ENCODE assay signal across 9 cellular contexts in genomic region chr2:137964066-137964858, GRCh38. TPM values are rescaled to one million over a fixed set of nuclear protein-coding genes. Genes with fewer than 3 reads are reported as not detected.
DNase-seq lines count a peak whose midpoint lies in the region; ATAC-seq and TF ChIP-seq lines count a peak whose summit lies in the region.
"Had no signal": no experiment of that assay in that cellular context is flagged by ENCODE, and none has a peak within 500 bp of the region (broad histone marks: within the 10 kb centered on the region; RNA-seq: fewer than 3 reads in every experiment).

HNMT (plus strand) TSS chr2:137964473; CDS start chr2:137964492, 19 bp downstream.

- DNase-seq in HFFc6 (peak; percentile 52), UCSD-AML1 (lab: John Stamatoyannopoulos, UW; ENCODE audit: unreplicated experiment) (peak; percentile 25), occipital lobe (lab: John Stamatoyannopoulos, UW) (peak; percentile 38), 8988T (no peak)
- DNase-seq in activated CD4-positive, alpha-beta T cell treated with anti-CD3 and anti-CD28 coated beads, Interleukin-2, amount 10 ng/mL, durations not matched to agents 7 days and 5 days, result no peak
- DNase-seq: activated B cell treated with CpG ODN at 0.5 μM for 24 hours had no signal

- peaks cover 2% of the 10 kb centered on the region; the same call in 1 of the 2 replicates for H3K27me3 Mint-ChIP-seq in HFFc6 (ENCODE audit: insufficient read depth)
- peaks cover 2% of the 10 kb centered on the region for H3K27me3 Mint-ChIP-seq in activated CD4-positive, alpha-beta T cell treated with anti-CD3 and anti-CD28 coated beads, Interleukin-2, amount 10 ng/mL, durations not matched to agents 7 days and 5 days

- ATAC-seq in gastroesophageal sphincter (peak; percentile 68), HG02678 (IDR thresholded peaks at IDR 0.05; ENCODE audit: unreplicated experiment) (no peak), GM19452 (IDR thresholded peaks at IDR 0.05; ENCODE audit: unreplicated experiment) (no peak)

- no peaks in the 10 kb centered on the region for H3K9me3 Mint-ChIP-seq in HFFc6
- H3K9me3 Mint-ChIP-seq in activated CD4-positive, alpha-beta T cell treated with anti-CD3 and anti-CD28 coated beads, Interleukin-2, amount 10 ng/mL, durations not matched to agents 7 days and 5 days, result peaks cover 2% of the 10 kb centered on the region
- H3K9me3 Mint-ChIP-seq: activated B cell treated with CpG ODN at 0.5 μM for 24 hours had no signal

- H3K27me3 ChIP-seq in gastroesophageal sphincter, result no peaks in the 10 kb centered on the region

- 12 to 17% methylated on average over 12 to 14 of the region's 15 CpGs for WGBS in gastroesophageal sphincter (ENCODE audit: low coverage in 1 of 2), 2 donors

- POLR2A ChIA-PET in activated CD4-positive, alpha-beta T cell treated with anti-CD3 and anti-CD28 coated beads, Interleukin-2, amount 10 ng/mL, durations not matched to agents 7 days and 5 days (lab: Charles Lee), result no interaction called here

- peak within 1 kb of the TSS; percentile 78 to 91 (median 82) for H3K27ac ChIP-seq in gastroesophageal sphincter

- H3K27ac Mint-ChIP-seq in HFFc6, result peak within 1 kb of the TSS; percentile 52; the same call in 1 of the 2 replicates
- H3K27ac Mint-ChIP-seq in activated CD4-positive, alpha-beta T cell treated with anti-CD3 and anti-CD28 coated beads, Interleukin-2, amount 10 ng/mL, durations not matched to agents 7 days and 5 days, result no peak within 1 kb of the TSS
- H3K27ac Mint-ChIP-seq: activated B cell treated with CpG ODN at 0.5 μM for 24 hours had no signal

- CTCF ChIA-PET in activated CD4-positive, alpha-beta T cell treated with anti-CD3 and anti-CD28 coated beads, Interleukin-2, amount 10 ng/mL, durations not matched to agents 7 days and 5 days (lab: Charles Lee), result no interaction called here

- H3K36me3 ChIP-seq in gastroesophageal sphincter, result no peaks in the 10 kb centered on the region

- H3K4me3 ChIP-seq in gastroesophageal sphincter, result peak within 1 kb of the TSS; percentile 51 to 98

- H3K36me3 Mint-ChIP-seq in HFFc6 (ENCODE audit: low read depth), result no peaks in the 10 kb centered on the region
- H3K36me3 Mint-ChIP-seq in activated CD4-positive, alpha-beta T cell treated with anti-CD3 and anti-CD28 coated beads, Interleukin-2, amount 10 ng/mL, durations not matched to agents 7 days and 5 days (ENCODE audit: low read depth), result no peaks in the 10 kb centered on the region

- H3K4me1 ChIP-seq in gastroesophageal sphincter, result peaks cover 0 to 14% (median 5%) of the 10 kb centered on the region in 3 donors

- TF ChIP-seq EP300 in gastroesophageal sphincter (IDR thresholded peaks at IDR 0.05), result no peak

- peaks cover 21% of the 10 kb centered on the region; the same call in 1 of the 2 replicates for H3K4me1 Mint-ChIP-seq in HFFc6 (ENCODE audit: low read depth)
- H3K4me1 Mint-ChIP-seq in activated CD4-positive, alpha-beta T cell treated with anti-CD3 and anti-CD28 coated beads, Interleukin-2, amount 10 ng/mL, durations not matched to agents 7 days and 5 days, result no peaks in the 10 kb centered on the region
- H3K4me1 Mint-ChIP-seq: activated B cell treated with CpG ODN at 0.5 μM for 24 hours had no signal

- peak within 1 kb of the TSS; percentile 72 for H3K4me3 Mint-ChIP-seq in HFFc6
- no peak within 1 kb of the TSS for H3K4me3 Mint-ChIP-seq in activated CD4-positive, alpha-beta T cell treated with anti-CD3 and anti-CD28 coated beads, Interleukin-2, amount 10 ng/mL, durations not matched to agents 7 days and 5 days
- H3K4me3 Mint-ChIP-seq: activated B cell treated with CpG ODN at 0.5 μM for 24 hours had no signal

- TF ChIP-seq CTCF in HFFc6 (IDR thresholded peaks at IDR 0.05) (no peak), gastroesophageal sphincter (IDR thresholded peaks at IDR 0.05) (no peak)

- H3K9me3 ChIP-seq in gastroesophageal sphincter, result no peaks in the 10 kb centered on the region

- TF ChIP-seq POLR2A in gastroesophageal sphincter (IDR thresholded peaks at IDR 0.05), result no peak

RNA-seq across cellular contexts. Expression of gene HNMT, which starts in this region (rescaled TPM):
- 1 to 10 TPM in 1 of 6 experiments, under 1 TPM in 5; 0.36 to 1.2 (median 0.63) TPM for total RNA-seq in HFFc6 (2021; fragmentation: NEBNext Ultra II Directional; extraction: Animal tissue kit (Norgen Biotek cat#: 25700))
- total RNA-seq in gastroesophageal sphincter, result 10 to 100 TPM; 16.7 to 52.8 (median 47.7) TPM
- 159 TPM for total RNA-seq in occipital lobe
- total RNA-seq in activated CD4-positive, alpha-beta T cell treated with anti-CD3 and anti-CD28 coated beads, Interleukin-2, amount 10 ng/mL, durations not matched to agents 7 days and 5 days, result not detected
- total RNA-seq: activated B cell treated with CpG ODN at 0.5 μM for 24 hours had no signal

Comparison
In these comparisons a context has a peak if more than half of its experiments do, and no peak if none do; other contexts are left out.
1. RNA of gene HNMT (total RNA-seq): 159 TPM in occipital lobe (single experiment) and 16.7 to 52.8 TPM in gastroesophageal sphincter; 0.36 to 1.2 TPM in HFFc6 and not detected in activated CD4-positive, alpha-beta T cell treated with anti-CD3 and anti-CD28 coated beads, Interleukin-2, amount 10 ng/mL, durations not matched to agents 7 days and 5 days; every median in the first group is over 4 times any median in the second.
2. DNase-seq: peak in HFFc6 (single experiment), UCSD-AML1 (single experiment) and occipital lobe (single experiment); none in activated CD4-positive, alpha-beta T cell treated with anti-CD3 and anti-CD28 coated beads, Interleukin-2, amount 10 ng/mL, durations not matched to agents 7 days and 5 days (single experiment) and 8988T (single experiment).